Comparison of ENCODE assay signal across 11 cellular contexts in genomic region chr9:132973713-132974112, GRCh38. TPM values are rescaled to one million over a fixed set of nuclear protein-coding genes. Genes with fewer than 3 reads are reported as not detected.
DNase-seq lines count a peak whose midpoint lies in the region; ATAC-seq and TF ChIP-seq lines count a peak whose summit lies in the region.
"Had no signal": no experiment of that assay in that cellular context is flagged by ENCODE, and none has a peak within 500 bp of the region (broad histone marks: within the 10 kb centered on the region; RNA-seq: fewer than 3 reads in every experiment).

No MANE protein-coding gene starts in this region.

- H4K20me1 ChIP-seq in OCI-LY7 (ENCODE audit: insufficient read depth, low read length): no peaks in the 10 kb centered on the region

- peak; percentile 3 to 4 for DNase-seq in AML-193 (lab: John Stamatoyannopoulos, UW)
- DNase-seq in ELF-1 (ENCODE audit: low read depth, low spot score): peak; percentile 44
- DNase-seq in OCI-LY7 (ENCODE audit: low spot score): peak; percentile 47
- peak; percentile 68 for DNase-seq in endodermal cell
- DNase-seq in effector CD8-positive, alpha-beta T cell (lab: John Stamatoyannopoulos, UW): no peak
- DNase-seq in DMS79 (lab: John Stamatoyannopoulos, UW): no peak
- no peak for DNase-seq in right cardiac atrium
- DNase-seq: NCI-H1436 had no signal

- H3K27me3 ChIP-seq in endodermal cell (ENCODE audit: control insufficient read depth, insufficient read depth, low read length, poor library complexity, severe bottlenecking) (peaks cover 24% of the 10 kb centered on the region), right cardiac atrium (ENCODE audit: control insufficient read depth, insufficient read depth) (no peaks in the 10 kb centered on the region)

- H3K9ac ChIP-seq in endodermal cell (ENCODE audit: extremely low read depth, low read length, poor library complexity, severe bottlenecking): no peak overlapping the region

- no TSS peak for BruUV-seq in OCI-LY7 (replicated peaks; lab: Mats Ljungman, UMichigan)

- no peaks in the 10 kb centered on the region for H3K9me2 ChIP-seq in OCI-LY7 (ENCODE audit: insufficient read depth, low read length)

- no peaks in the 10 kb centered on the region for H3K36me3 Mint-ChIP-seq in endodermal cell (ENCODE audit: low read depth)
- H3K36me3 Mint-ChIP-seq: memory B cell had no signal

- H3K4me2 ChIP-seq in OCI-LY7 (ENCODE audit: low read length): no peak overlapping the region
- H3K4me2 ChIP-seq: hepatocyte had no signal

- no peak for ATAC-seq in right cardiac atrium

- H3K79me2 ChIP-seq in OCI-LY7 (ENCODE audit: insufficient read depth, low read depth, low read length): no peaks in the 10 kb centered on the region
- H3K79me2 ChIP-seq: hepatocyte had no signal

- H2AFZ ChIP-seq in OCI-LY7 (ENCODE audit: low read length): no peak overlapping the region
- H2AFZ ChIP-seq: hepatocyte had no signal

- intact Hi-C loops in OCI-LY7 (cut with micrococcal nuclease; ENCODE audit: unreplicated experiment) (loop anchor here (5.0 kb wide), 1 partner anchor 171 kb away; no protein-coding TSS in a partner anchor), right cardiac atrium (cut with DNase I) (no loop called here)

- no peak overlapping the region for H3K27ac ChIP-seq in OCI-LY7 (ENCODE audit: low read depth, low read length, poor library complexity, severe bottlenecking)
- no peak overlapping the region for H3K27ac ChIP-seq in endodermal cell (ENCODE audit: low read depth, low read length)
- no peak overlapping the region for H3K27ac ChIP-seq in right cardiac atrium (ENCODE audit: low read length)
- H3K27ac ChIP-seq: hepatocyte, thoracic aorta had no signal

- H3K9me3 Mint-ChIP-seq in endodermal cell: no peaks in the 10 kb centered on the region
- H3K9me3 Mint-ChIP-seq: memory B cell had no signal

- CTCF ChIA-PET in OCI-LY7 (lab: Charles Lee; ENCODE audit: unreplicated experiment): no interaction called here

- 94 to 100% methylated on average over 1 to 5 of the region's 5 CpGs for WGBS in endodermal cell (ENCODE audit: insufficient coverage in 1 of 2, insufficient read length in 1 of 2), 2 experiments
- 76% methylated on average over 5 of the region's 5 CpGs for WGBS in right cardiac atrium

- POLR2A ChIA-PET in OCI-LY7 (lab: Charles Lee): no interaction called here

- TF ChIP-seq CTCF in OCI-LY7 (conservative IDR thresholded peaks at IDR 0.05; ENCODE audit: low read length) (no peak), endodermal cell (conservative IDR thresholded peaks at IDR 0.05) (no peak)

- no peak overlapping the region for H3K4me3 Mint-ChIP-seq in endodermal cell
- H3K4me3 Mint-ChIP-seq: memory B cell had no signal

- H3K4me1 ChIP-seq in OCI-LY7 (ENCODE audit: insufficient read depth, low read length, poor library complexity, severe bottlenecking) (peaks cover 17% of the 10 kb centered on the region), endodermal cell (ENCODE audit: control insufficient read depth, insufficient read depth, low read length) (no peaks in the 10 kb centered on the region), right cardiac atrium (ENCODE audit: control insufficient read depth, insufficient read depth, low read length) (no peaks in the 10 kb centered on the region)

- H3K9me3 ChIP-seq in OCI-LY7 (ENCODE audit: low read length) (no peaks in the 10 kb centered on the region), endodermal cell (ENCODE audit: control insufficient read depth, low read length) (no peaks in the 10 kb centered on the region), right cardiac atrium (ENCODE audit: control insufficient read depth, low read length) (no peaks in the 10 kb centered on the region)
- H3K9me3 ChIP-seq: thoracic aorta had no signal

- H3K4me3 ChIP-seq in OCI-LY7 (ENCODE audit: low read depth, low read length, poor library complexity, severe bottlenecking) (no peak overlapping the region), endodermal cell (ENCODE audit: low read length) (no peak overlapping the region), right cardiac atrium (ENCODE audit: low read length) (no peak overlapping the region)
- H3K4me3 ChIP-seq: hepatocyte, thoracic aorta had no signal

- H3K36me3 ChIP-seq in OCI-LY7 (ENCODE audit: insufficient read depth, low read length) (no peaks in the 10 kb centered on the region), endodermal cell (ENCODE audit: control insufficient read depth, insufficient read depth, low read length) (no peaks in the 10 kb centered on the region)
- H3K36me3 ChIP-seq: thoracic aorta had no signal

- H3K27me3 Mint-ChIP-seq in endodermal cell (ENCODE audit: insufficient read depth): peaks cover 29% of the 10 kb centered on the region

- H3K4me1 Mint-ChIP-seq in endodermal cell: peaks cover 5% of the 10 kb centered on the region

- H3K27ac Mint-ChIP-seq in endodermal cell: no peak overlapping the region
- H3K27ac Mint-ChIP-seq: memory B cell had no signal

RNA-seq across cellular contexts. Expression of gene GFI1B, which starts 4.8 kb away (rescaled TPM):
- total RNA-seq in OCI-LY7 (2014; rRNA removed; shearing (Covaris generic)): 0.50 TPM in 1 of 2 replicates, not detected in the other
- 3.3 and 4.9 TPM in 2 replicates for total RNA-seq in OCI-LY7 (2022)
- total RNA-seq in endodermal cell: under 1 TPM in 1 of 2 donors, not detected in 1; 0.44 TPM
- not detected for polyA plus RNA-seq in endodermal cell (2013, experiment 1 of 2)
- not detected for polyA plus RNA-seq in endodermal cell (2013, experiment 2 of 2)
- under 1 TPM; 0.32 to 0.56 (median 0.40) TPM for total RNA-seq in right cardiac atrium
- polyA plus RNA-seq in right cardiac atrium: 0.16 TPM
- total RNA-seq: thoracic aorta had no signal
- polyA plus RNA-seq: hepatocyte had no signal

RNA-seq across cellular contexts. Expression of gene TSC1, which starts 29.3 kb away (rescaled TPM):
- 17.9 and 28.7 TPM in 2 replicates for total RNA-seq in OCI-LY7 (2014; rRNA removed; shearing (Covaris generic))
- total RNA-seq in OCI-LY7 (2022) (66.2 and 78.7 TPM in 2 replicates), endodermal cell (10 to 100 TPM; 67.8 to 72.9 TPM), right cardiac atrium (10 to 100 TPM; 30.5 to 43.1 (median 38.6) TPM)
- 37.9 TPM for polyA plus RNA-seq in endodermal cell (2013, experiment 1 of 2)
- polyA plus RNA-seq in endodermal cell (2013, experiment 2 of 2): 33.7 TPM
- polyA plus RNA-seq in right cardiac atrium: 15.7 TPM

RNA-seq across cellular contexts. Expression of gene GTF3C5, which starts 57.1 kb away (rescaled TPM):
- total RNA-seq in OCI-LY7 (2014; rRNA removed; shearing (Covaris generic)): 91.9 and 97.0 TPM in 2 replicates
- 90.3 and 91.6 TPM in 2 replicates for total RNA-seq in OCI-LY7 (2022)
- total RNA-seq in endodermal cell: 10 to 100 TPM; 89.7 to 94.6 TPM
- polyA plus RNA-seq in endodermal cell (2013, experiment 1 of 2): 83.2 TPM
- 78.9 TPM for polyA plus RNA-seq in endodermal cell (2013, experiment 2 of 2)
- total RNA-seq in right cardiac atrium: 10 to 100 TPM; 28.9 to 41.1 (median 32.4) TPM
- polyA plus RNA-seq in right cardiac atrium: 39.2 TPM

Comparison
In these comparisons a context has a peak if more than half of its experiments do, and no peak if none do; other contexts are left out.
1. DNase-seq: peak in AML-193 (2 of 2), ELF-1 (single experiment), OCI-LY7 (single experiment) and endodermal cell (single experiment); none in effector CD8-positive, alpha-beta T cell (single experiment), DMS79 (single experiment) and right cardiac atrium (0 of 3).